26 cellular contexts compared by ENCODE assay signal in the genomic region with DNA sequence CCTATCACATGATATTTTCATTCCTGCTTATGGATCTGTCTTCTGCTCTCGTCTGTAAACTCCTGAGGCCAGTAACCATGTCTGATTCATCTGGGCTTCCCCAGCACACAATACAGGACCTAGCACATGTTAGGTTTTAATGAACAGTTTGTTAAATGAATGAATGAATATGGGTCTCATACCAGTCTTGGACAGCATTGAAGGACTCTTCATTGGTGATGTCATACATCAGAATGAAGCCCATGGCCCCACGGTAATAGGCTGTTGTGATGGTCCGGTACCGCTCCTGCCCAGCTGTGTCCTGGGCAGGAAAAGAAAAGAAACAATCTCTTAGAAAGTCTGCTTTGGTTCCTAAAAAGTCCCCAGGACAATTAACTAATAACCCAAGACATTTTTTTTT. TPM values are rescaled to one million over a fixed set of nuclear protein-coding genes. Genes with fewer than 3 reads are reported as not detected.
"Had no signal": no experiment of that assay in that cellular context is flagged by ENCODE, and none has a peak within 500 bp of the region (broad histone marks: within the 10 kb centered on the region; RNA-seq: fewer than 3 reads in every experiment).

No MANE protein-coding gene starts in this region.

- H3K27ac ChIP-seq: colonic mucosa, esophagus muscularis mucosa, foreskin keratinocyte, gastroesophageal sphincter, heart left ventricle, hepatocyte, left lung, lower lobe of right lung had no signal

- H3K4me3 ChIP-seq: colonic mucosa, esophagus muscularis mucosa, gastroesophageal sphincter, heart left ventricle, hepatocyte, left lung, lower lobe of right lung, mucosa of descending colon had no signal

- H2AFZ ChIP-seq: hepatocyte had no signal

- H3K27ac Mint-ChIP-seq: dendritic cell treated with granulocyte-macrophage colony-stimulating factor and Interleukin-4, amounts not matched to agents 40 ng/mL and 50 ng/mL, for 4 days; effector memory CD8-positive, alpha-beta T cell; immature natural killer cell; mesothelial cell of epicardium had no signal

- H3K36me3 Mint-ChIP-seq: immature natural killer cell had no signal

- H3K4me1 ChIP-seq: colonic mucosa, esophagus muscularis mucosa, foreskin keratinocyte, gastroesophageal sphincter, heart left ventricle, left lung, lower lobe of right lung had no signal

- H3K4me2 ChIP-seq: hepatocyte had no signal

- ATAC-seq: effector memory CD8-positive, alpha-beta T cell; gastroesophageal sphincter; heart left ventricle; left cardiac atrium; left lung; left ventricle myocardium superior; lower lobe of right lung; mucosa of descending colon; naive thymus-derived CD8-positive, alpha-beta T cell had no signal

- H3K4me3 Mint-ChIP-seq: dendritic cell treated with granulocyte-macrophage colony-stimulating factor and Interleukin-4, amounts not matched to agents 40 ng/mL and 50 ng/mL, for 4 days; effector memory CD8-positive, alpha-beta T cell; immature natural killer cell; mesothelial cell of epicardium; naive B cell; naive thymus-derived CD8-positive, alpha-beta T cell had no signal

- H3K36me3 ChIP-seq: colonic mucosa, esophagus muscularis mucosa, gastroesophageal sphincter, heart left ventricle, left lung, lower lobe of right lung had no signal

- H3K27me3 ChIP-seq: colonic mucosa, esophagus muscularis mucosa, foreskin keratinocyte, gastroesophageal sphincter, hepatocyte had no signal

- DNase-seq: colonic mucosa; cortex of kidney; effector CD8-positive, alpha-beta T cell; effector memory CD8-positive, alpha-beta T cell; heart left ventricle; hypothalamus; immature natural killer cell; islet precursor cell; kidney; left cardiac atrium; left lung; left ventricle myocardium superior; lower lobe of right lung; mesenchymal stem cell; mucosa of descending colon; naive B cell; naive thymus-derived CD8-positive, alpha-beta T cell had no signal

- H3K9me3 ChIP-seq: colonic mucosa, left lung had no signal

- H3K4me1 Mint-ChIP-seq: immature natural killer cell; mesothelial cell of epicardium; naive B cell; naive thymus-derived CD8-positive, alpha-beta T cell had no signal

- H3K79me2 ChIP-seq: hepatocyte had no signal

- FAIRE-seq: endothelial cell of umbilical vein, frontal cortex, kidney had no signal

RNA-seq across cellular contexts. Expression of a gene that starts 53.4 kb away (rescaled TPM):
- total RNA-seq: left cardiac atrium, left ventricle myocardium superior, mesenteric fat pad had no signal
- polyA plus RNA-seq: immature natural killer cell had no signal
